Comparison of ENCODE assay signal across 8 cellular contexts in the genomic region with DNA sequence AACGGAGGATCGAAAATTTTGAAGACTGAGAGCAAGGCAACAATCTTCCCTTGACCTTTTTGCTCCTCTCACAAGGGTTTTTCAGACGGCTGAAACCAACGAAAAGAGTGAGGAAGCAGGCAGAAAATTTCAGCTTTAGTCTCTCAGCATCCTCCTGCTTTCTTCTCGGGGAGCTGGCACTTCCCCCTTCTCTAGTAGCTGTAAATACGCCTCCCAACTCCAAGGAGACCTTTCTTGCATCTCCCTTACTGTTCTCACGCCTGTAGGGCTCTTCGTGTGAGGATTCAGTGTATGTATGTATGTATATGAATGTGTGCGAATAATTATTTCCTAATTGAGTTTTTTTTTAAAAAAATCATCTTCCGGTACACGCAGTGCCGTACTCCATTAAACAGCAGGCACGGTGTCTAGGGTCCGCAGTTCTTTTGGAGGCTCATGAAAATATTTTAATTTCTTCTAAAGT.
DNase-seq lines count a peak whose midpoint lies in the region; ATAC-seq and TF ChIP-seq lines count a peak whose summit lies in the region.

No MANE protein-coding gene starts in this region.

- in situ Hi-C loops in Caki2 (cut with HindIII; ENCODE audit: low pct_unique_long_range_greater_than_20kb, low sequenced_read_pairs), result no loop called here

- POLR2A ChIA-PET in activated CD8-positive, alpha-beta T cell treated with anti-CD3 and anti-CD28 coated beads for 36 hours (lab: Charles Lee), result interaction anchor here (0.7 to 8.6 kb wide), 20 partner anchors 9 to 364 kb away, joined by 3 to 286 read pairs (median 8); a partner anchor contains a TSS

- DNase-seq in Caki2 (ENCODE audit: low read depth), result peak; percentile 77
- peak; percentile 62 for DNase-seq in NCI-H146 (lab: John Stamatoyannopoulos, UW)
- DNase-seq in activated CD8-positive, alpha-beta T cell treated with anti-CD3 and anti-CD28 coated beads for 36 hours, result peak; percentile 37
- DNase-seq in fibroblast of villous mesenchyme (ENCODE audit: low read depth), result peak; percentile 64
- no peak for DNase-seq in omental fat pad (ENCODE audit: low spot score)
- no peak for DNase-seq in ecto neural progenitor cell (ENCODE audit: low spot score)
- no peak for DNase-seq in GM19240 (ENCODE audit: insufficient read length, low spot score)

- H3K4me1 Mint-ChIP-seq in activated CD8-positive, alpha-beta T cell treated with anti-CD3 and anti-CD28 coated beads for 36 hours (ENCODE audit: low read depth), result peaks cover 48% of the 10 kb centered on the region

- peak overlapping the region; percentile 99 for H3K27ac Mint-ChIP-seq in activated CD8-positive, alpha-beta T cell treated with anti-CD3 and anti-CD28 coated beads for 36 hours

- H3K4me3 Mint-ChIP-seq in activated CD8-positive, alpha-beta T cell treated with anti-CD3 and anti-CD28 coated beads for 36 hours, result peak overlapping the region; percentile 97

- H3K4me3 ChIP-seq in fibroblast of villous mesenchyme (ENCODE audit: low read depth, low read length), result peak overlapping the region; percentile 82

- intact Hi-C loops in activated CD8-positive, alpha-beta T cell treated with anti-CD3 and anti-CD28 coated beads for 36 hours (cut with micrococcal nuclease), result no loop called here

- ATAC-seq in GM21515 (IDR thresholded peaks at IDR 0.05; ENCODE audit: unreplicated experiment), result peak; percentile 31
- ATAC-seq in activated CD8-positive, alpha-beta T cell treated with anti-CD3 and anti-CD28 coated beads for 36 hours, result peak; percentile 32
- peak; percentile 31 for ATAC-seq in omental fat pad (ENCODE audit: low FRiP score)

- no peak for TF ChIP-seq CTCF in activated CD8-positive, alpha-beta T cell treated with anti-CD3 and anti-CD28 coated beads for 36 hours (IDR thresholded peaks at IDR 0.05)
- no peak for TF ChIP-seq CTCF in fibroblast of villous mesenchyme (IDR thresholded peaks at IDR 0.05; ENCODE audit: insufficient read depth, low read depth, low read length)
- no peak for TF ChIP-seq CTCF in omental fat pad (IDR thresholded peaks at IDR 0.05)

- no peaks in the 10 kb centered on the region for H3K9me3 Mint-ChIP-seq in activated CD8-positive, alpha-beta T cell treated with anti-CD3 and anti-CD28 coated beads for 36 hours

- peaks cover 12% of the 10 kb centered on the region for H3K36me3 Mint-ChIP-seq in activated CD8-positive, alpha-beta T cell treated with anti-CD3 and anti-CD28 coated beads for 36 hours (ENCODE audit: low read depth)

- CTCF ChIA-PET in activated CD8-positive, alpha-beta T cell treated with anti-CD3 and anti-CD28 coated beads for 36 hours (lab: Charles Lee), result interaction anchor here (1.0 to 2.8 kb wide), 4 partner anchors 11 to 78 kb away, joined by 4 to 15 read pairs (median 4); a partner anchor contains a TSS

- H3K27me3 Mint-ChIP-seq in activated CD8-positive, alpha-beta T cell treated with anti-CD3 and anti-CD28 coated beads for 36 hours, result no peaks in the 10 kb centered on the region

Comparison
In these comparisons a context has a peak if more than half of its experiments do, and no peak if none do; other contexts are left out.
1. DNase-seq: peak in Caki2 (single experiment), NCI-H146 (single experiment), activated CD8-positive, alpha-beta T cell treated with anti-CD3 and anti-CD28 coated beads for 36 hours (single experiment) and fibroblast of villous mesenchyme (single experiment); none in omental fat pad (single experiment), ecto neural progenitor cell (single experiment) and GM19240 (single experiment).
2. Peak in every context shown above with its lines, with median percentiles within 50 percentile points of each other: ATAC-seq.